Comparison of ENCODE assay signal across 19 cellular contexts in genomic region chr9:20012232-20012631, GRCh38.
DNase-seq lines count a peak whose midpoint lies in the region; ATAC-seq and TF ChIP-seq lines count a peak whose summit lies in the region.
"Had no signal": no experiment of that assay in that cellular context is flagged by ENCODE, and none has a peak within 500 bp of the region (broad histone marks: within the 10 kb centered on the region; RNA-seq: fewer than 3 reads in every experiment).

No MANE protein-coding gene starts in this region.

- no peaks in the 10 kb centered on the region for H3K4me1 ChIP-seq in lower lobe of right lung
- H3K4me1 ChIP-seq: BE2C had no signal

- intact Hi-C loops in activated CD4-positive, alpha-beta memory T cell treated with anti-CD3 and anti-CD28 coated beads for 36 hours (cut with micrococcal nuclease): loop anchor here (1.0 kb wide), 1 partner anchor 13 kb away; no protein-coding TSS in a partner anchor
- intact Hi-C loops in lower lobe of right lung (cut with DNase I): no loop called here

- no peak overlapping the region for H3K4me3 Mint-ChIP-seq in activated CD4-positive, alpha-beta memory T cell treated with anti-CD3 and anti-CD28 coated beads for 36 hours
- no peak overlapping the region for H3K4me3 Mint-ChIP-seq in activated CD4-positive, alpha-beta memory T cell treated with anti-CD3 and anti-CD28 coated beads, Interleukin-2, amount 10 ng/mL, durations not matched to agents 7 days and 5 days
- no peak overlapping the region for H3K4me3 Mint-ChIP-seq in activated naive CD4-positive, alpha-beta T cell treated with anti-CD3 and anti-CD28 coated beads, Interleukin-2, amount 50 U/mL, for 24 hours
- H3K4me3 Mint-ChIP-seq in activated naive CD4-positive, alpha-beta T cell treated with anti-CD3 and anti-CD28 coated beads, Interleukin-2, amount 10 ng/mL, durations not matched to agents 7 days and 5 days: no peak overlapping the region
- H3K4me3 Mint-ChIP-seq in activated naive CD8-positive, alpha-beta T cell treated with anti-CD3 and anti-CD28 coated beads for 36 hours: no peak overlapping the region
- H3K4me3 Mint-ChIP-seq: CD4-positive, CD25-positive, alpha-beta regulatory T cell had no signal

- H3K36me3 ChIP-seq in lower lobe of right lung: no peaks in the 10 kb centered on the region
- H3K36me3 ChIP-seq: BE2C had no signal

- H3K4me3 ChIP-seq in choroid plexus epithelial cell (ENCODE audit: low read depth, low read length): no peak overlapping the region
- H3K4me3 ChIP-seq in lower lobe of right lung: no peak overlapping the region

- peak overlapping the region; percentile 1 for H3K27ac Mint-ChIP-seq in activated CD4-positive, alpha-beta memory T cell treated with anti-CD3 and anti-CD28 coated beads for 36 hours
- no peak overlapping the region for H3K27ac Mint-ChIP-seq in activated CD4-positive, alpha-beta memory T cell treated with anti-CD3 and anti-CD28 coated beads, Interleukin-2, amount 10 ng/mL, durations not matched to agents 7 days and 5 days
- H3K27ac Mint-ChIP-seq in activated naive CD4-positive, alpha-beta T cell treated with anti-CD3 and anti-CD28 coated beads, Interleukin-2, amount 50 U/mL, for 24 hours: peak overlapping the region; percentile 37
- H3K27ac Mint-ChIP-seq in activated naive CD4-positive, alpha-beta T cell treated with anti-CD3 and anti-CD28 coated beads, Interleukin-2, amount 10 ng/mL, durations not matched to agents 7 days and 5 days: no peak overlapping the region
- no peak overlapping the region for H3K27ac Mint-ChIP-seq in activated naive CD8-positive, alpha-beta T cell treated with anti-CD3 and anti-CD28 coated beads for 36 hours
- H3K27ac Mint-ChIP-seq: CD4-positive, CD25-positive, alpha-beta regulatory T cell had no signal

- H3K27me3 ChIP-seq in lower lobe of right lung (ENCODE audit: low read depth): no peaks in the 10 kb centered on the region
- H3K27me3 ChIP-seq: BE2C had no signal

- TF ChIP-seq CTCF in choroid plexus epithelial cell (conservative IDR thresholded peaks at IDR 0.05; ENCODE audit: low read depth, low read length): no peak
- no peak for TF ChIP-seq CTCF in lower lobe of right lung (IDR thresholded peaks at IDR 0.05)

- H3K36me3 Mint-ChIP-seq in activated CD4-positive, alpha-beta memory T cell treated with anti-CD3 and anti-CD28 coated beads for 36 hours: peaks cover 10% of the 10 kb centered on the region
- H3K36me3 Mint-ChIP-seq in activated CD4-positive, alpha-beta memory T cell treated with anti-CD3 and anti-CD28 coated beads, Interleukin-2, amount 10 ng/mL, durations not matched to agents 7 days and 5 days (ENCODE audit: low read depth): peaks cover 23% of the 10 kb centered on the region
- H3K36me3 Mint-ChIP-seq in activated naive CD4-positive, alpha-beta T cell treated with anti-CD3 and anti-CD28 coated beads, Interleukin-2, amount 50 U/mL, for 24 hours: peaks cover 9% of the 10 kb centered on the region
- H3K36me3 Mint-ChIP-seq in activated naive CD4-positive, alpha-beta T cell treated with anti-CD3 and anti-CD28 coated beads, Interleukin-2, amount 10 ng/mL, durations not matched to agents 7 days and 5 days: peaks cover 36% of the 10 kb centered on the region
- H3K36me3 Mint-ChIP-seq in activated naive CD8-positive, alpha-beta T cell treated with anti-CD3 and anti-CD28 coated beads for 36 hours: peaks cover 8% of the 10 kb centered on the region
- H3K36me3 Mint-ChIP-seq: CD4-positive, CD25-positive, alpha-beta regulatory T cell had no signal

- H3K27me3 Mint-ChIP-seq in activated CD4-positive, alpha-beta memory T cell treated with anti-CD3 and anti-CD28 coated beads for 36 hours: no peaks in the 10 kb centered on the region
- no peaks in the 10 kb centered on the region for H3K27me3 Mint-ChIP-seq in activated CD4-positive, alpha-beta memory T cell treated with anti-CD3 and anti-CD28 coated beads, Interleukin-2, amount 10 ng/mL, durations not matched to agents 7 days and 5 days
- no peaks in the 10 kb centered on the region for H3K27me3 Mint-ChIP-seq in activated naive CD4-positive, alpha-beta T cell treated with anti-CD3 and anti-CD28 coated beads, Interleukin-2, amount 50 U/mL, for 24 hours
- no peaks in the 10 kb centered on the region for H3K27me3 Mint-ChIP-seq in activated naive CD4-positive, alpha-beta T cell treated with anti-CD3 and anti-CD28 coated beads, Interleukin-2, amount 10 ng/mL, durations not matched to agents 7 days and 5 days
- no peaks in the 10 kb centered on the region for H3K27me3 Mint-ChIP-seq in activated naive CD8-positive, alpha-beta T cell treated with anti-CD3 and anti-CD28 coated beads for 36 hours
- H3K27me3 Mint-ChIP-seq: CD4-positive, CD25-positive, alpha-beta regulatory T cell had no signal

- ATAC-seq in lower lobe of right lung: no peak
- ATAC-seq: HepG2, Panc1 had no signal

- DNase-seq in activated CD4-positive, alpha-beta memory T cell treated with anti-CD3 and anti-CD28 coated beads for 36 hours: peak; percentile 51
- DNase-seq in activated CD4-positive, alpha-beta memory T cell treated with anti-CD3 and anti-CD28 coated beads, Interleukin-2, amount 10 ng/mL, durations not matched to agents 7 days and 5 days: no peak
- no peak for DNase-seq in activated naive CD4-positive, alpha-beta T cell treated with anti-CD3 and anti-CD28 coated beads, Interleukin-2, amount 10 ng/mL, durations not matched to agents 7 days and 5 days
- DNase-seq in choroid plexus epithelial cell (ENCODE audit: low read depth): peak; percentile 74
- DNase-seq in activated naive CD8-positive, alpha-beta T cell treated with anti-CD3 and anti-CD28 coated beads for 36 hours: no peak
- DNase-seq in lower lobe of right lung: no peak
- DNase-seq: BE2C; CD4-positive, CD25-positive, alpha-beta regulatory T cell; COR-L47; DMS 273 treated with DMSO at 0.1 percent for 48 hours; DND-41; KBM-7; NCI-H1105; NCI-H2081; NCI-H2171 treated with DMSO at 0.1 percent for 48 hours; NCI-H446 treated with DMSO at 0.1 percent for 48 hours had no signal

- CTCF ChIA-PET in activated CD4-positive, alpha-beta memory T cell treated with anti-CD3 and anti-CD28 coated beads for 36 hours (lab: Charles Lee): interaction anchor here (1.3 kb wide), 1 partner anchor 9 kb away, joined by 3 read pairs; no protein-coding TSS in a partner anchor
- CTCF ChIA-PET in activated CD4-positive, alpha-beta memory T cell treated with anti-CD3 and anti-CD28 coated beads, Interleukin-2, amount 10 ng/mL, durations not matched to agents 7 days and 5 days (lab: Charles Lee): no interaction called here
- CTCF ChIA-PET in activated naive CD4-positive, alpha-beta T cell treated with anti-CD3 and anti-CD28 coated beads, Interleukin-2, amount 10 ng/mL, durations not matched to agents 7 days and 5 days (lab: Charles Lee): no interaction called here

- no peak overlapping the region for H3K27ac ChIP-seq in lower lobe of right lung

- H3K4me1 Mint-ChIP-seq in activated CD4-positive, alpha-beta memory T cell treated with anti-CD3 and anti-CD28 coated beads for 36 hours (ENCODE audit: low read depth): peaks cover 26% of the 10 kb centered on the region
- H3K4me1 Mint-ChIP-seq in activated CD4-positive, alpha-beta memory T cell treated with anti-CD3 and anti-CD28 coated beads, Interleukin-2, amount 10 ng/mL, durations not matched to agents 7 days and 5 days: peaks cover 23% of the 10 kb centered on the region
- peaks cover 51% of the 10 kb centered on the region for H3K4me1 Mint-ChIP-seq in activated naive CD4-positive, alpha-beta T cell treated with anti-CD3 and anti-CD28 coated beads, Interleukin-2, amount 50 U/mL, for 24 hours
- peaks cover 32% of the 10 kb centered on the region for H3K4me1 Mint-ChIP-seq in activated naive CD4-positive, alpha-beta T cell treated with anti-CD3 and anti-CD28 coated beads, Interleukin-2, amount 10 ng/mL, durations not matched to agents 7 days and 5 days
- peaks cover 16% of the 10 kb centered on the region for H3K4me1 Mint-ChIP-seq in activated naive CD8-positive, alpha-beta T cell treated with anti-CD3 and anti-CD28 coated beads for 36 hours

- no peaks in the 10 kb centered on the region for H3K9me3 ChIP-seq in lower lobe of right lung
- H3K9me3 ChIP-seq: BE2C had no signal

- H3K9me3 Mint-ChIP-seq in activated CD4-positive, alpha-beta memory T cell treated with anti-CD3 and anti-CD28 coated beads for 36 hours: peaks cover 20% of the 10 kb centered on the region
- peaks cover 27% of the 10 kb centered on the region for H3K9me3 Mint-ChIP-seq in activated CD4-positive, alpha-beta memory T cell treated with anti-CD3 and anti-CD28 coated beads, Interleukin-2, amount 10 ng/mL, durations not matched to agents 7 days and 5 days
- peaks cover 25% of the 10 kb centered on the region for H3K9me3 Mint-ChIP-seq in activated naive CD4-positive, alpha-beta T cell treated with anti-CD3 and anti-CD28 coated beads, Interleukin-2, amount 50 U/mL, for 24 hours
- peaks cover 34% of the 10 kb centered on the region for H3K9me3 Mint-ChIP-seq in activated naive CD4-positive, alpha-beta T cell treated with anti-CD3 and anti-CD28 coated beads, Interleukin-2, amount 10 ng/mL, durations not matched to agents 7 days and 5 days
- peaks cover 17% of the 10 kb centered on the region for H3K9me3 Mint-ChIP-seq in activated naive CD8-positive, alpha-beta T cell treated with anti-CD3 and anti-CD28 coated beads for 36 hours

- POLR2A ChIA-PET in activated CD4-positive, alpha-beta memory T cell treated with anti-CD3 and anti-CD28 coated beads for 36 hours (lab: Charles Lee): no interaction called here
- POLR2A ChIA-PET in activated CD4-positive, alpha-beta memory T cell treated with anti-CD3 and anti-CD28 coated beads, Interleukin-2, amount 10 ng/mL, durations not matched to agents 7 days and 5 days (lab: Charles Lee): no interaction called here

Comparison
In these comparisons a context has a peak if more than half of its experiments do, and no peak if none do; other contexts are left out.
1. DNase-seq: peak in activated CD4-positive, alpha-beta memory T cell treated with anti-CD3 and anti-CD28 coated beads for 36 hours (single experiment) and choroid plexus epithelial cell (single experiment); none in activated CD4-positive, alpha-beta memory T cell treated with anti-CD3 and anti-CD28 coated beads, Interleukin-2, amount 10 ng/mL, durations not matched to agents 7 days and 5 days (single experiment), activated naive CD4-positive, alpha-beta T cell treated with anti-CD3 and anti-CD28 coated beads, Interleukin-2, amount 10 ng/mL, durations not matched to agents 7 days and 5 days (single experiment), activated naive CD8-positive, alpha-beta T cell treated with anti-CD3 and anti-CD28 coated beads for 36 hours (single experiment) and lower lobe of right lung (single experiment).
2. H3K27ac Mint-ChIP-seq: peak in activated CD4-positive, alpha-beta memory T cell treated with anti-CD3 and anti-CD28 coated beads for 36 hours (single experiment) and activated naive CD4-positive, alpha-beta T cell treated with anti-CD3 and anti-CD28 coated beads, Interleukin-2, amount 50 U/mL, for 24 hours (single experiment); none in activated CD4-positive, alpha-beta memory T cell treated with anti-CD3 and anti-CD28 coated beads, Interleukin-2, amount 10 ng/mL, durations not matched to agents 7 days and 5 days (single experiment), activated naive CD4-positive, alpha-beta T cell treated with anti-CD3 and anti-CD28 coated beads, Interleukin-2, amount 10 ng/mL, durations not matched to agents 7 days and 5 days (single experiment) and activated naive CD8-positive, alpha-beta T cell treated with anti-CD3 and anti-CD28 coated beads for 36 hours (single experiment).